Comparison of ENCODE assay signal across 1 cellular context in the genomic region with DNA sequence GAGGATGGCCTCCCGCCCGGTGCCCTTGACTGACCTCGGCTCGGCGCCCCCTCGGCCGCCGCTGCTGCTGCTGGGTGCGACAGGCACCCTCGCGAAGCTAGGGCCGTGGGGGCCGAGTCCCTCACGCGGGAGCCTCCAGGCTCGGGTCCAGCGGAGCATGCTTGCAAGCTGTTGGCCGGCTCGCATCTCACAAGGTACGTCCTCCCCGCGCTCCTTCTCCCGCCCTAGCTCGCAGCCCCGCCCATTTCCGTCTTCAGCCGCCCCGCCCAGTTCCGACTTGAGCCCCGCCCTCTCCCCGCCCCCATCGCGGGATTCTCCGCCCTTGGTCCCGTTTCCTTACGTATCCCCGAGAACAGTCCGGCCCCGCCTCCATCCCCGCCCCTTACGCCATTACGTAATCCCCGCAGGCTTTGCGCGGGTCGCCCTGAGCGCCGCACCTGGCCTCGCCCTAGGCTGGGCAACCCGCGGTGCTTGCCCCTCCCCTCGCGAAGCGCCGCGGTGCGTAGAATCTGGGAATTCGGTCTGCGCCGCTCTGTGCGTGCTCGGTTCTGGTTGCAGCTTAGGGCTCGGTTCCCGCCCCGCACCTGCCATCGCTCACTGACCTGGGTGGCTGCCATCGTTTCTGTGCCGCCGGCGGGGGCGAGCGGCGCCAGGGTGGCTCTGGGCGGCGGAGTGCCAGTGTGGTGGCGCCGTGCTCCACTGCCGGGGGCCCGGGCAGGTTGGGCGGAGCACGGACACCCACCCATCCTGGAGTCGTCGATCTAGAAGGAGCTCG.
TF ChIP-seq lines count a peak whose summit lies in the region.

A gene with protein sequence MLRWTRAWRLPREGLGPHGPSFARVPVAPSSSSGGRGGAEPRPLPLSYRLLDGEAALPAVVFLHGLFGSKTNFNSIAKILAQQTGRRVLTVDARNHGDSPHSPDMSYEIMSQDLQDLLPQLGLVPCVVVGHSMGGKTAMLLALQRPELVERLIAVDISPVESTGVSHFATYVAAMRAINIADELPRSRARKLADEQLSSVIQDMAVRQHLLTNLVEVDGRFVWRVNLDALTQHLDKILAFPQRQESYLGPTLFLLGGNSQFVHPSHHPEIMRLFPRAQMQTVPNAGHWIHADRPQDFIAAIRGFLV (minus strand): TSS at position 191 of the 775 bp plus-strand sequence. CDS start 32 bp downstream, at position 159.

TF ChIP-seq in K562, 482 proteins besides CTCF, POLR2A, EP300 and RAD21 (continued from another document and continues in another):
- TF ChIP-seq PHB (CRISPR knock-in tag; IDR thresholded peaks at IDR 0.05): no peak; the same call in 1 of the 2 replicates
- TF ChIP-seq MCM7 (IDR thresholded peaks at IDR 0.05): no peak
- TF ChIP-seq PHF21A (IDR thresholded peaks at IDR 0.05; ENCODE audit: borderline replicate concordance, low read depth): 0 out of 2 replicates have a peak, but pooled peaks have one; percentile 19
- peak in 1 of 2 experiments; percentile 59; a peak in 2 of 4 replicates for TF ChIP-seq NONO (IDR thresholded peaks at IDR 0.05; ENCODE audit: low read depth in 2 of 2, low read length in 1 of 2)
- TF ChIP-seq MCM2 (IDR thresholded peaks at IDR 0.05; ENCODE audit: low read depth): no peak
- peak; percentile 93 for TF ChIP-seq ERF (CRISPR knock-in tag; IDR thresholded peaks at IDR 0.05)
- TF ChIP-seq ZNF586 (CRISPR knock-in tag; conservative IDR thresholded peaks at IDR 0.05): no peak
- peak; percentile 68 for TF ChIP-seq PHF20 (IDR thresholded peaks at IDR 0.05; ENCODE audit: partially characterized antibody)
- TF ChIP-seq CREM (IDR thresholded peaks at IDR 0.05; ENCODE audit: low read depth): peak; percentile 85
- TF ChIP-seq PKNOX1 (IDR thresholded peaks at IDR 0.05): no peak
- TF ChIP-seq RBM34 (IDR thresholded peaks at IDR 0.05; ENCODE audit: borderline replicate concordance, insufficient read depth, low read length): 0 out of 2 replicates have a peak, but pooled peaks have one; percentile 79
- peak; percentile 34 for TF ChIP-seq SAP30 (IDR thresholded peaks at IDR 0.05; ENCODE audit: borderline replicate concordance, insufficient read depth, low read depth, low read length, poor library complexity, severe bottlenecking)
- peak; percentile 76; the same call in 1 of the 2 replicates for TF ChIP-seq MAX (CRISPR knock-in tag; IDR thresholded peaks at IDR 0.05)
- TF ChIP-seq LARP7 (IDR thresholded peaks at IDR 0.05): no peak; the same call in 1 of the 2 replicates
- no peak for TF ChIP-seq PCBP2 (IDR thresholded peaks at IDR 0.05; ENCODE audit: low read depth, low read length, poor library complexity, severe bottlenecking)
- TF ChIP-seq ELF1 (tag; IDR thresholded peaks at IDR 0.05): peak; percentile 69; the same call in 1 of the 2 replicates
- TF ChIP-seq KDM2B (CRISPR knock-in tag; IDR thresholded peaks at IDR 0.05): peak; percentile 92
- no peak for TF ChIP-seq CUX1 (CRISPR knock-in tag; IDR thresholded peaks at IDR 0.05)
- TF ChIP-seq SMAD2 (IDR thresholded peaks at IDR 0.05; ENCODE audit: low read depth, low read length): no peak
- TF ChIP-seq ZNF589 (CRISPR knock-in tag; IDR thresholded peaks at IDR 0.05; ENCODE audit: low read depth): peak; percentile 81
- TF ChIP-seq MBD2 (IDR thresholded peaks at IDR 0.05; ENCODE audit: borderline replicate concordance, low read depth): no peak; the same call in 1 of the 2 replicates
- no peak for TF ChIP-seq NBN (IDR thresholded peaks at IDR 0.05; ENCODE audit: low read depth)
- no peak for TF ChIP-seq BRF1 (IDR thresholded peaks at IDR 0.05; ENCODE audit: borderline replicate concordance, extremely low read depth, insufficient read length)
- TF ChIP-seq FOSL1 (tag; conservative IDR thresholded peaks at IDR 0.05): 0 out of 2 replicates have a peak, but pooled peaks have one; percentile 10
- no peak for TF ChIP-seq CREBBP (IDR thresholded peaks at IDR 0.05; ENCODE audit: low read depth, low read length)
- no peak for TF ChIP-seq SNRNP70 (optimal IDR thresholded peaks at IDR 0.05; ENCODE audit: low read depth, low read length)
- TF ChIP-seq, protein P1, sequence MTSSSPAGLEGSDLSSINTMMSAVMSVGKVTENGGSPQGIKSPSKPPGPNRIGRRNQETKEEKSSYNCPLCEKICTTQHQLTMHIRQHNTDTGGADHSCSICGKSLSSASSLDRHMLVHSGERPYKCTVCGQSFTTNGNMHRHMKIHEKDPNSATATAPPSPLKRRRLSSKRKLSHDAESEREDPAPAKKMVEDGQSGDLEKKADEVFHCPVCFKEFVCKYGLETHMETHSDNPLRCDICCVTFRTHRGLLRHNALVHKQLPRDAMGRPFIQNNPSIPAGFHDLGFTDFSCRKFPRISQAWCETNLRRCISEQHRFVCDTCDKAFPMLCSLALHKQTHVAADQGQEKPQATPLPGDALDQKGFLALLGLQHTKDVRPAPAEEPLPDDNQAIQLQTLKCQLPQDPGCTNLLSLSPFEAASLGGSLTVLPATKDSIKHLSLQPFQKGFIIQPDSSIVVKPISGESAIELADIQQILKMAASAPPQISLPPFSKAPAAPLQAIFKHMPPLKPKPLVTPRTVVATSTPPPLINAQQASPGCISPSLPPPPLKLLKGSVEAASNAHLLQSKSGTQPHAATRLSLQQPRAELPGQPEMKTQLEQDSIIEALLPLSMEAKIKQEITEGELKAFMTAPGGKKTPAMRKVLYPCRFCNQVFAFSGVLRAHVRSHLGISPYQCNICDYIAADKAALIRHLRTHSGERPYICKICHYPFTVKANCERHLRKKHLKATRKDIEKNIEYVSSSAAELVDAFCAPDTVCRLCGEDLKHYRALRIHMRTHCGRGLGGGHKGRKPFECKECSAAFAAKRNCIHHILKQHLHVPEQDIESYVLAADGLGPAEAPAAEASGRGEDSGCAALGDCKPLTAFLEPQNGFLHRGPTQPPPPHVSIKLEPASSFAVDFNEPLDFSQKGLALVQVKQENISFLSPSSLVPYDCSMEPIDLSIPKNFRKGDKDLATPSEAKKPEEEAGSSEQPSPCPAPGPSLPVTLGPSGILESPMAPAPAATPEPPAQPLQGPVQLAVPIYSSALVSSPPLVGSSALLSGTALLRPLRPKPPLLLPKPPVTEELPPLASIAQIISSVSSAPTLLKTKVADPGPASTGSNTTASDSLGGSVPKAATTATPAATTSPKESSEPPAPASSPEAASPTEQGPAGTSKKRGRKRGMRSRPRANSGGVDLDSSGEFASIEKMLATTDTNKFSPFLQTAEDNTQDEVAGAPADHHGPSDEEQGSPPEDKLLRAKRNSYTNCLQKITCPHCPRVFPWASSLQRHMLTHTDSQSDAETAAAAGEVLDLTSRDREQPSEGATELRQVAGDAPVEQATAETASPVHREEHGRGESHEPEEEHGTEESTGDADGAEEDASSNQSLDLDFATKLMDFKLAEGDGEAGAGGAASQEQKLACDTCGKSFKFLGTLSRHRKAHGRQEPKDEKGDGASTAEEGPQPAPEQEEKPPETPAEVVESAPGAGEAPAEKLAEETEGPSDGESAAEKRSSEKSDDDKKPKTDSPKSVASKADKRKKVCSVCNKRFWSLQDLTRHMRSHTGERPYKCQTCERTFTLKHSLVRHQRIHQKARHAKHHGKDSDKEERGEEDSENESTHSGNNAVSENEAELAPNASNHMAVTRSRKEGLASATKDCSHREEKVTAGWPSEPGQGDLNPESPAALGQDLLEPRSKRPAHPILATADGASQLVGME (CRISPR knock-in tag; IDR thresholded peaks at IDR 0.05): peak; percentile 82; the same call in 1 of the 2 replicates
- TF ChIP-seq ZNF133 (CRISPR knock-in tag; IDR thresholded peaks at IDR 0.05): no peak
- TF ChIP-seq SIN3A (IDR thresholded peaks at IDR 0.05; ENCODE audit: borderline replicate concordance in 2 of 2, control insufficient read depth in 1 of 2, low read depth in 2 of 2, low read length in 2 of 2): peak in 1 of 2 experiments; percentile 92; a peak in 1 of 4 replicates
- TF ChIP-seq NFE2 (IDR thresholded peaks at IDR 0.05; ENCODE audit: low read depth): no peak
- TF ChIP-seq ARID3B (CRISPR knock-in tag; IDR thresholded peaks at IDR 0.05; ENCODE audit: borderline replicate concordance): 0 out of 2 replicates have a peak, but pooled peaks have one; percentile 76
- TF ChIP-seq, protein P2, sequence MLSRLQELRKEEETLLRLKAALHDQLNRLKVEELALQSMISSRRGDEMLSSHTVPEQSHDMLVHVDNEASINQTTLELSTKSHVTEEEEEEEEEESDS (CRISPR knock-in tag; IDR thresholded peaks at IDR 0.05): no peak
- TF ChIP-seq MXI1 (IDR thresholded peaks at IDR 0.05; ENCODE audit: low read depth, low read length): 0 out of 2 replicates have a peak, but pooled peaks have one; percentile 14
- peak; percentile 94 for TF ChIP-seq RBFOX2 (IDR thresholded peaks at IDR 0.05; ENCODE audit: low read depth, low read length)
- TF ChIP-seq PRDM10 (IDR thresholded peaks at IDR 0.05; ENCODE audit: partially characterized antibody): no peak
